In genomic region chr4:105708376-105709080, GRCh38 we compare ENCODE assay signal across 1 cellular context.
TF ChIP-seq lines count a peak whose summit lies in the region.

Gene GSTCD (plus strand): TSS chr4:105708784. CDS start chr4:105717614, 8,830 bp downstream.
Gene INTS12 (minus strand): TSS chr4:105708689. CDS start chr4:105700005, 8,684 bp downstream.

TF ChIP-seq in HCT116, 20 proteins besides CTCF, POLR2A, EP300 and RAD21 (continued from another document):
- TF ChIP-seq REST (IDR thresholded peaks at IDR 0.05; ENCODE audit: low read depth) (no peak), EGR1 (IDR thresholded peaks at IDR 0.05; ENCODE audit: low read depth) (no peak)
